ENCODE assay signal across 8 cellular contexts in the genomic region with DNA sequence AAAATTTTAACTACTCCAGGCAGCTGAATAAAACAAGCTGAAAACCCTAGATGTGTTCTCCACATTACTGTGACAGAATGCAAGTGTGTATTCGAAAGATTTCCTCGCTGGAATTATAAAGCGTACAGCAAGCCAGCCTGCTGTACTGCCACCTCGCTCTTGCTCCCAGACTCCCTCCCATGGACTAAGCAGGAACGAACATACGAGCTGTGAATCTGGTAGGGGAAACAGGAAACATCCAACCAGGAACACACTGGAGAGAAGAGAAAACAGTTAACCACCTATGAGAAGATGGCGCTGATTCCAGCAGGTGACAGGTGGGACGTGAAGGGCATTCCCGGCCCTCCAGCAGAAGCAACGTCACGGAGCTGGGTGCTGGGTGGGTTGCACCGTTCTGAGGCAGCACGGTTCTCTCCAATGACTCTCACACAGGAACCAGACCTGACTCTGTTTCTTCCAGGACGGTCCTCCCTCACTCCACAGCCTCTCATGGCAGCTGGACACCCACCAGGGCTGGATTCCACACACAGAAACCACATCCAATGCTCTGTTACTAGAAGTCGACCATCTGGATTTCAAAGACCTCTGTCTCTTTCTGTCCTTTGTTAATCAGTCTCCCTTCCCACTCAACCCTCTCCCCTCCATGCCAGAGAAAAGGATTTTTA.
A peak's percentile ranks its signal among the peaks of the same experiment; 100 is the strongest.
DNase-seq lines count a peak whose midpoint lies in the region; ATAC-seq and TF ChIP-seq lines count a peak whose summit lies in the region.

No MANE protein-coding gene starts in this region.

- no peak overlapping the region for H3K27ac Mint-ChIP-seq in activated CD8-positive, alpha-beta T cell treated with anti-CD3 and anti-CD28 coated beads, Interleukin-2, amount 10 ng/mL, durations not matched to agents 7 days and 5 days

- H3K9me3 ChIP-seq in heart left ventricle, result no peaks in the 10 kb centered on the region

- 15 to 30% (median 25%) methylated on average over 14 to 15 of the region's 15 CpGs for WGBS in heart left ventricle, 4 donors

- intact Hi-C loops in heart left ventricle (cut with DNase I), result loop anchor here in 1 of 10 donors (5.0 kb wide), 1 partner anchor 36 kb away; no protein-coding TSS in a partner anchor

- no peaks in the 10 kb centered on the region for H3K27me3 ChIP-seq in heart left ventricle

- ATAC-seq in SK-N-SH treated with all-trans-retinoic acid at 6 μM for 48 hours (peak; percentile 95), heart left ventricle (peak; percentile 77 to 90 (median 90)), GM21526 (IDR thresholded peaks at IDR 0.05; ENCODE audit: low FRiP score, unreplicated experiment) (no peak)
- no peak for ATAC-seq in activated CD8-positive, alpha-beta T cell treated with anti-CD3 and anti-CD28 coated beads, Interleukin-2, amount 10 ng/mL, durations not matched to agents 7 days and 5 days

- DNase-seq in G401 (ENCODE audit: low spot score), result peak; percentile 93
- DNase-seq in heart left ventricle, result peak in 4 of 5 donors; percentile 41 to 42 (median 42)
- DNase-seq in putamen (ENCODE audit: low spot score), result peak; percentile 67
- no peak for DNase-seq in erythroblast (lab: John Stamatoyannopoulos, UW)
- DNase-seq in SKM-1 (lab: John Stamatoyannopoulos, UW; ENCODE audit: unreplicated experiment), result no peak
- no peak for DNase-seq in activated CD8-positive, alpha-beta T cell treated with anti-CD3 and anti-CD28 coated beads, Interleukin-2, amount 10 ng/mL, durations not matched to agents 7 days and 5 days

- peak; percentile 18 to 73 (median 50) for TF ChIP-seq CTCF in heart left ventricle (IDR thresholded peaks at IDR 0.05)

- peaks cover 0 to 61% (median 37%) of the 10 kb centered on the region in 12 donors for H3K4me1 ChIP-seq in heart left ventricle

- no peak overlapping the region for H3K4me3 Mint-ChIP-seq in activated CD8-positive, alpha-beta T cell treated with anti-CD3 and anti-CD28 coated beads, Interleukin-2, amount 10 ng/mL, durations not matched to agents 7 days and 5 days

- H3K36me3 ChIP-seq in heart left ventricle, result no peaks in the 10 kb centered on the region

- H3K27me3 Mint-ChIP-seq in activated CD8-positive, alpha-beta T cell treated with anti-CD3 and anti-CD28 coated beads, Interleukin-2, amount 10 ng/mL, durations not matched to agents 7 days and 5 days (ENCODE audit: low read depth), result no peaks in the 10 kb centered on the region

- peaks cover 6% of the 10 kb centered on the region for H3K9me3 Mint-ChIP-seq in activated CD8-positive, alpha-beta T cell treated with anti-CD3 and anti-CD28 coated beads, Interleukin-2, amount 10 ng/mL, durations not matched to agents 7 days and 5 days (ENCODE audit: insufficient read depth)

- in situ Hi-C loops in G401 (cut with HindIII; ENCODE audit: low sequenced_read_pairs), result no loop called here

- TF ChIP-seq POLR2A in heart left ventricle (IDR thresholded peaks at IDR 0.05) (no peak), erythroblast (IDR thresholded peaks at IDR 0.05; ENCODE audit: low read length) (no peak)

- H3K4me1 Mint-ChIP-seq in activated CD8-positive, alpha-beta T cell treated with anti-CD3 and anti-CD28 coated beads, Interleukin-2, amount 10 ng/mL, durations not matched to agents 7 days and 5 days (ENCODE audit: low read depth), result peaks cover 34% of the 10 kb centered on the region

- peak overlapping the region in 11 of 12 donors; percentile 3 to 69 (median 56) for H3K27ac ChIP-seq in heart left ventricle

- POLR2A ChIA-PET in activated CD8-positive, alpha-beta T cell treated with anti-CD3 and anti-CD28 coated beads, Interleukin-2, amount 10 ng/mL, durations not matched to agents 7 days and 5 days (lab: Charles Lee), result no interaction called here

- CTCF ChIA-PET in activated CD8-positive, alpha-beta T cell treated with anti-CD3 and anti-CD28 coated beads, Interleukin-2, amount 10 ng/mL, durations not matched to agents 7 days and 5 days (lab: Charles Lee), result interaction anchor here (0.8 to 1.6 kb wide), 2 partner anchors 71 to 73 kb away, joined by 3 to 4 read pairs; no protein-coding TSS in a partner anchor

- peak overlapping the region in 7 of 12 donors; percentile 4 to 48 (median 24) for H3K4me3 ChIP-seq in heart left ventricle

- H3K36me3 Mint-ChIP-seq in activated CD8-positive, alpha-beta T cell treated with anti-CD3 and anti-CD28 coated beads, Interleukin-2, amount 10 ng/mL, durations not matched to agents 7 days and 5 days (ENCODE audit: low read depth), result peaks cover 8% of the 10 kb centered on the region

TF ChIP-seq in SK-N-SH treated with all-trans-retinoic acid at 6 μM for 48 hours, 23 proteins besides CTCF, POLR2A, EP300 and RAD21:
- TF ChIP-seq ZNF70 (CRISPR knock-in tag; IDR thresholded peaks at IDR 0.05) (no peak), ISL1 (CRISPR knock-in tag; IDR thresholded peaks at IDR 0.05) (no peak), ZNF8 (CRISPR knock-in tag; IDR thresholded peaks at IDR 0.05) (no peak), RARB (CRISPR knock-in tag; IDR thresholded peaks at IDR 0.05) (no peak), ZFP30 (CRISPR knock-in tag; IDR thresholded peaks at IDR 0.05) (no peak), BACH2 (CRISPR knock-in tag; IDR thresholded peaks at IDR 0.05; ENCODE audit: borderline replicate concordance) (no peak)

Comparison
In these comparisons a context has a peak if more than half of its experiments do, and no peak if none do; other contexts are left out.
1. DNase-seq: peak in G401 (single experiment), heart left ventricle (4 of 5) and putamen (single experiment); none in erythroblast (0 of 2), SKM-1 (single experiment) and activated CD8-positive, alpha-beta T cell treated with anti-CD3 and anti-CD28 coated beads, Interleukin-2, amount 10 ng/mL, durations not matched to agents 7 days and 5 days (single experiment).
2. ATAC-seq: peak in SK-N-SH treated with all-trans-retinoic acid at 6 μM for 48 hours (single experiment) and heart left ventricle (4 of 4); none in GM21526 (single experiment) and activated CD8-positive, alpha-beta T cell treated with anti-CD3 and anti-CD28 coated beads, Interleukin-2, amount 10 ng/mL, durations not matched to agents 7 days and 5 days (single experiment).